ENCODE assay signal across 1 cellular context in genomic region chr11:70124321-70125061, GRCh38.
TF ChIP-seq lines count a peak whose summit lies in the region.

No MANE protein-coding gene starts in this region.

TF ChIP-seq in IMR-90, 13 proteins besides CTCF, POLR2A, EP300 and RAD21:
- TF ChIP-seq RCOR1 (IDR thresholded peaks at IDR 0.05; ENCODE audit: insufficient replicate concordance, low read length) (no peak), SMC3 (IDR thresholded peaks at IDR 0.05; ENCODE audit: low read depth, low read length) (no peak), MAFK (IDR thresholded peaks at IDR 0.05; ENCODE audit: low read depth, low read length) (no peak), FOS (IDR thresholded peaks at IDR 0.05; ENCODE audit: low read depth, low read length) (no peak), NFE2L2 (IDR thresholded peaks at IDR 0.05; ENCODE audit: low read depth, low read length) (no peak), BHLHE40 (IDR thresholded peaks at IDR 0.05; ENCODE audit: low read depth, low read length) (no peak), ELK1 (IDR thresholded peaks at IDR 0.05; ENCODE audit: borderline replicate concordance, low read depth, low read length) (no peak), RFX5 (IDR thresholded peaks at IDR 0.05; ENCODE audit: low read depth, low read length) (no peak), MAZ (IDR thresholded peaks at IDR 0.05; ENCODE audit: borderline replicate concordance, low read depth, low read length) (no peak), CHD1 (IDR thresholded peaks at IDR 0.05; ENCODE audit: low read depth, low read length) (no peak), MXI1 (IDR thresholded peaks at IDR 0.05; ENCODE audit: borderline replicate concordance, low read depth, low read length) (no peak), USF2 (IDR thresholded peaks at IDR 0.05; ENCODE audit: low read depth, low read length) (no peak), CEBPB (IDR thresholded peaks at IDR 0.05; ENCODE audit: low read depth, low read length) (no peak)
